16 cellular contexts compared by ENCODE assay signal in the genomic region with DNA sequence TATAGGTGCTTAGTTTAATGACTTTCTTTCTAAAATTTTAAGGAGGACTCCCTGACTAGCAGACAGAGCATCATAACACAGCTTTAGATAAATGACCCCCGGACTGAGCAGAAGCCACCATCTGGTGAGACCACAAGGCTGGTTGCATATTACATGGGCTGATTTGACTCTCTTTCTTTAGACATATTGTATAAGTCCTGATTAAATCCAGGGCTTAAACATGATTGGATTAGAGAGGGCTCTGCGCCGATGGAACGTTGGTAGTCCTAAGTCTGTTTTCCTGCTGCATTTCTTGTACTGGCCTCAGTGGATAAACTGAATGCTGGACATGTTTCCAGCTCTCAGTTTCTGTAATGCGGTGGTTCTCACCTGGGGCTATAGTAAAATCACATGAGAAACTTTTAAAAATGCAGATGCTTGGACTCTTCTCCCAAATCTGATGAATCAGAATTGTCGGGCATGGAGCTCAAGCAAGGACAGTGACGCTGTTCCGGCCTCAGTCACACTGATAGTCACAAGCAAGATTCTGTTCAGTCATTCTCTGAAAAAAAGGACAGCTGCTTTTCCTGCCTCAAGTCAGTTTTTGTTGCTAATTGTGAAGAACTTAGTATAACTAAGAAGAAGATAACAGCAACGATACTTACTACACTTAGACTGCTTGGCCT.
"Had no signal": no experiment of that assay in that cellular context is flagged by ENCODE, and none has a peak within 500 bp of the region (broad histone marks: within the 10 kb centered on the region; RNA-seq: fewer than 3 reads in every experiment).

No MANE protein-coding gene starts in this region.

- H3K4me3 ChIP-seq: dorsolateral prefrontal cortex, lung, neural progenitor cell, prostate gland, sigmoid colon, stomach, thyroid gland had no signal

- H3K27ac Mint-ChIP-seq: memory B cell; natural killer cell treated with Interleukin-12 subunit alpha and Interleukin-12 subunit beta and Interleukin-15 and Interleukin-18, amount 100 ng/mL, for 72 hours; neural progenitor cell; stimulated activated effector memory CD8-positive, alpha-beta T cell treated with anti-CD3 and anti-CD28 coated beads, Interleukin-12 subunit alpha, Interleukin-12 subunit beta, amount 100 ng/mL, for 72 hours; type B pancreatic cell had no signal

- H3K27me3 Mint-ChIP-seq: memory B cell; natural killer cell treated with Interleukin-12 subunit alpha and Interleukin-12 subunit beta and Interleukin-15 and Interleukin-18, amount 100 ng/mL, for 72 hours; type B pancreatic cell had no signal

- H3K9me3 Mint-ChIP-seq: memory B cell; natural killer cell treated with Interleukin-12 subunit alpha and Interleukin-12 subunit beta and Interleukin-15 and Interleukin-18, amount 100 ng/mL, for 72 hours; neural progenitor cell; stimulated activated effector memory CD8-positive, alpha-beta T cell treated with anti-CD3 and anti-CD28 coated beads, Interleukin-12 subunit alpha, Interleukin-12 subunit beta, amount 100 ng/mL, for 72 hours; type B pancreatic cell had no signal

- H3K27me3 ChIP-seq: dorsolateral prefrontal cortex, neural progenitor cell, sigmoid colon, stomach, thyroid gland had no signal

- DNase-seq: dorsolateral prefrontal cortex; effector CD4-positive, alpha-beta T cell; right cardiac atrium; sigmoid colon; stimulated activated CD4-positive, alpha-beta T cell treated with anti-CD3 and anti-CD28 coated beads, Interleukin-2, amount 100 ng/mL, for 24 hours; stimulated activated CD4-positive, alpha-beta T cell treated with anti-CD3 and anti-CD28 coated beads, Interleukin-4, amount 100 ng/mL, for 24 hours; stimulated activated naive CD4-positive, alpha-beta T cell treated with Interleukin-2 at 50 U/mL for 16 hours; stomach; thyroid gland had no signal

- H3K9me3 ChIP-seq: prostate gland, sigmoid colon, stomach, thyroid gland had no signal

- H3K4me3 Mint-ChIP-seq: memory B cell; natural killer cell treated with Interleukin-12 subunit alpha and Interleukin-12 subunit beta and Interleukin-15 and Interleukin-18, amount 100 ng/mL, for 72 hours; neural progenitor cell; stimulated activated effector memory CD8-positive, alpha-beta T cell treated with anti-CD3 and anti-CD28 coated beads, Interleukin-12 subunit alpha, Interleukin-12 subunit beta, amount 100 ng/mL, for 72 hours; type B pancreatic cell had no signal

- H3K27ac ChIP-seq: dorsolateral prefrontal cortex, neural progenitor cell, prostate gland, sigmoid colon, stomach, thyroid gland had no signal

- H3K4me1 Mint-ChIP-seq: memory B cell; neural progenitor cell; stimulated activated effector memory CD8-positive, alpha-beta T cell treated with anti-CD3 and anti-CD28 coated beads, Interleukin-12 subunit alpha, Interleukin-12 subunit beta, amount 100 ng/mL, for 72 hours had no signal

- H3K9ac ChIP-seq: neural progenitor cell had no signal

- H2AFZ ChIP-seq: neural progenitor cell had no signal

- H3K4me2 ChIP-seq: neural progenitor cell had no signal

- H3K4me1 ChIP-seq: neural progenitor cell, prostate gland, sigmoid colon, stomach, thyroid gland had no signal
